1 cellular context compared by ENCODE assay signal in the genomic region with DNA sequence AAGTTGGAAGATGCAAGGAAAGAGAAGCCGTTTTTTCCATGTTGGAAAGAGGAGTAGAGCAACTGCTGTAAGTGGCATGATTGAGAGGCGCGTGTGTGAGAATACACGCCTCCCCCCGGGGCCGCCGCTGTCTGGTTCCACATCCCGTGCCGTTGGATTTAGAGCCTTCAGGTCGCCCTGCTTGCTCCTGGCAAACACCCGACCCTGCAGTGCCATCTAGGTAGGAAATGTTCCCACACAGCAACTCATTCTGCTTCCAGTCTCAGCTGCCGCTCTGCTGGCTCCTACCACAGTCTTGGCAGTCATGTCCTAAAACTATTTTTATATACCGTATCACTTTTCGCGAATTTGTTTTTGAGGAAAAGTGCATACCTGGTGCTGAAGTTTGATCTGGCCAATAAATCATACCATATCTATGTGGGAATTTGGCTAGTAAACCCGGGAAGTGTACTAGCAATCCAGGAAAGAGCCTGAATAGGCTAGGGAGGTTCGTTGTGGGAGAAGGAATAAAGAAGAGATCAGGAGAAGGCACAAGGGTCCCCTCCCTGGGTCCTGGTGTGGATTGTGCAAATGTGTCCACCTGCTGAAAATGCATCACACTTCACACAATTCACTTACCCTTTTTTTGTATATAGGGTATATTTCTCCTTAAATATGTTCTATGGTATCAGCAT.
TF ChIP-seq lines count a peak whose summit lies in the region.

No MANE protein-coding gene starts in this region.

TF ChIP-seq in GM23338, 12 proteins besides CTCF, POLR2A, EP300 and RAD21 (continued from another document):
- TF ChIP-seq, protein P1, sequence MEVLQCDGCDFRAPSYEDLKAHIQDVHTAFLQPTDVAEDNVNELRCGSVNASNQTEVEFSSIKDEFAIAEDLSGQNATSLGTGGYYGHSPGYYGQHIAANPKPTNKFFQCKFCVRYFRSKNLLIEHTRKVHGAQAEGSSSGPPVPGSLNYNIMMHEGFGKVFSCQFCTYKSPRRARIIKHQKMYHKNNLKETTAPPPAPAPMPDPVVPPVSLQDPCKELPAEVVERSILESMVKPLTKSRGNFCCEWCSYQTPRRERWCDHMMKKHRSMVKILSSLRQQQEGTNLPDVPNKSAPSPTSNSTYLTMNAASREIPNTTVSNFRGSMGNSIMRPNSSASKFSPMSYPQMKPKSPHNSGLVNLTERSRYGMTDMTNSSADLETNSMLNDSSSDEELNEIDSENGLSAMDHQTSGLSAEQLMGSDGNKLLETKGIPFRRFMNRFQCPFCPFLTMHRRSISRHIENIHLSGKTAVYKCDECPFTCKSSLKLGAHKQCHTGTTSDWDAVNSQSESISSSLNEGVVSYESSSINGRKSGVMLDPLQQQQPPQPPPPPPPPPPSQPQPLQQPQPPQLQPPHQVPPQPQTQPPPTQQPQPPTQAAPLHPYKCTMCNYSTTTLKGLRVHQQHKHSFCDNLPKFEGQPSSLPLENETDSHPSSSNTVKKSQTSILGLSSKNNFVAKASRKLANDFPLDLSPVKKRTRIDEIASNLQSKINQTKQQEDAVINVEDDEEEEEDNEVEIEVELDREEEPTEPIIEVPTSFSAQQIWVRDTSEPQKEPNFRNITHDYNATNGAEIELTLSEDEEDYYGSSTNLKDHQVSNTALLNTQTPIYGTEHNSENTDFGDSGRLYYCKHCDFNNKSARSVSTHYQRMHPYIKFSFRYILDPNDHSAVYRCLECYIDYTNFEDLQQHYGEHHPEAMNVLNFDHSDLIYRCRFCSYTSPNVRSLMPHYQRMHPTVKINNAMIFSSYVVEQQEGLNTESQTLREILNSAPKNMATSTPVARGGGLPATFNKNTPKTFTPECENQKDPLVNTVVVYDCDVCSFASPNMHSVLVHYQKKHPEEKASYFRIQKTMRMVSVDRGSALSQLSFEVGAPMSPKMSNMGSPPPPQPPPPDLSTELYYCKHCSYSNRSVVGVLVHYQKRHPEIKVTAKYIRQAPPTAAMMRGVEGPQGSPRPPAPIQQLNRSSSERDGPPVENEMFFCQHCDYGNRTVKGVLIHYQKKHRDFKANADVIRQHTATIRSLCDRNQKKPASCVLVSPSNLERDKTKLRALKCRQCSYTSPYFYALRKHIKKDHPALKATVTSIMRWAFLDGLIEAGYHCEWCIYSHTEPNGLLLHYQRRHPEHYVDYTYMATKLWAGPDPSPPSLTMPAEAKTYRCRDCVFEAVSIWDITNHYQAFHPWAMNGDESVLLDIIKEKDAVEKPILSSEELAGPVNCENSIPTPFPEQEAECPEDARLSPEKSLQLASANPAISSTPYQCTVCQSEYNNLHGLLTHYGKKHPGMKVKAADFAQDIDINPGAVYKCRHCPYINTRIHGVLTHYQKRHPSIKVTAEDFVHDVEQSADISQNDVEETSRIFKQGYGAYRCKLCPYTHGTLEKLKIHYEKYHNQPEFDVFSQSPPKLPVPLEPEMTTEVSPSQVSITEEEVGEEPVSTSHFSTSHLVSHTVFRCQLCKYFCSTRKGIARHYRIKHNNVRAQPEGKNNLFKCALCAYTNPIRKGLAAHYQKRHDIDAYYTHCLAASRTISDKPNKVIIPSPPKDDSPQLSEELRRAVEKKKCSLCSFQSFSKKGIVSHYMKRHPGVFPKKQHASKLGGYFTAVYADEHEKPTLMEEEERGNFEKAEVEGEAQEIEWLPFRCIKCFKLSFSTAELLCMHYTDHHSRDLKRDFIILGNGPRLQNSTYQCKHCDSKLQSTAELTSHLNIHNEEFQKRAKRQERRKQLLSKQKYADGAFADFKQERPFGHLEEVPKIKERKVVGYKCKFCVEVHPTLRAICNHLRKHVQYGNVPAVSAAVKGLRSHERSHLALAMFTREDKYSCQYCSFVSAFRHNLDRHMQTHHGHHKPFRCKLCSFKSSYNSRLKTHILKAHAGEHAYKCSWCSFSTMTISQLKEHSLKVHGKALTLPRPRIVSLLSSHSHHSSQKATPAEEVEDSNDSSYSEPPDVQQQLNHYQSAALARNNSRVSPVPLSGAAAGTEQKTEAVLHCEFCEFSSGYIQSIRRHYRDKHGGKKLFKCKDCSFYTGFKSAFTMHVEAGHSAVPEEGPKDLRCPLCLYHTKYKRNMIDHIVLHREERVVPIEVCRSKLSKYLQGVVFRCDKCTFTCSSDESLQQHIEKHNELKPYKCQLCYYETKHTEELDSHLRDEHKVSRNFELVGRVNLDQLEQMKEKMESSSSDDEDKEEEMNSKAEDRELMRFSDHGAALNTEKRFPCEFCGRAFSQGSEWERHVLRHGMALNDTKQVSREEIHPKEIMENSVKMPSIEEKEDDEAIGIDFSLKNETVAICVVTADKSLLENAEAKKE (CRISPR knock-in tag; IDR thresholded peaks at IDR 0.05), result no peak
- TF ChIP-seq, protein P2, sequence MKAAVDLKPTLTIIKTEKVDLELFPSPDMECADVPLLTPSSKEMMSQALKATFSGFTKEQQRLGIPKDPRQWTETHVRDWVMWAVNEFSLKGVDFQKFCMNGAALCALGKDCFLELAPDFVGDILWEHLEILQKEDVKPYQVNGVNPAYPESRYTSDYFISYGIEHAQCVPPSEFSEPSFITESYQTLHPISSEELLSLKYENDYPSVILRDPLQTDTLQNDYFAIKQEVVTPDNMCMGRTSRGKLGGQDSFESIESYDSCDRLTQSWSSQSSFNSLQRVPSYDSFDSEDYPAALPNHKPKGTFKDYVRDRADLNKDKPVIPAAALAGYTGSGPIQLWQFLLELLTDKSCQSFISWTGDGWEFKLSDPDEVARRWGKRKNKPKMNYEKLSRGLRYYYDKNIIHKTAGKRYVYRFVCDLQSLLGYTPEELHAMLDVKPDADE (IDR thresholded peaks at IDR 0.05), result no peak
- TF ChIP-seq NANOG (IDR thresholded peaks at IDR 0.05; ENCODE audit: borderline replicate concordance), result no peak
